In genomic region chrX:141320801-141321200, GRCh38 we compare ENCODE assay signal across 17 cellular contexts.
A peak's percentile ranks its signal among the peaks of the same experiment; 100 is the strongest.
DNase-seq lines count a peak whose midpoint lies in the region; ATAC-seq, FAIRE-seq and TF ChIP-seq lines count a peak whose summit lies in the region.
"Had no signal": no experiment of that assay in that cellular context is flagged by ENCODE, and none has a peak within 500 bp of the region (broad histone marks: within the 10 kb centered on the region; RNA-seq: fewer than 3 reads in every experiment).

No MANE protein-coding gene starts in this region.

- peak; percentile 68 for FAIRE-seq in astrocyte (lab: Jason Lieb, UNC)
- FAIRE-seq: A204.1, GM12892 had no signal

- H4K20me1 ChIP-seq in astrocyte (ENCODE audit: insufficient read depth, low read length): no peaks in the 10 kb centered on the region

- H3K4me3 ChIP-seq in astrocyte (ENCODE audit: insufficient read depth, low read depth, low read length) (no peak overlapping the region), fibroblast of mammary gland (ENCODE audit: control insufficient read depth, low read depth, low read length) (no peak overlapping the region), Peyer's patch (no peak overlapping the region)

- no peak overlapping the region for H3K4me2 ChIP-seq in astrocyte (ENCODE audit: low read length)

- H3K4me3 Mint-ChIP-seq in astrocyte (ENCODE audit: unreplicated experiment) (no peak overlapping the region), chondrocyte (ENCODE audit: unreplicated experiment) (no peak overlapping the region)
- H3K4me3 Mint-ChIP-seq: CD4-positive, alpha-beta memory T cell; H9 had no signal

- DNase-seq in EL (peak; percentile 27), HT1080 (ENCODE audit: low read depth) (peak; percentile 48), astrocyte (ENCODE audit: low read depth) (no peak), fibroblast of mammary gland (ENCODE audit: low read depth) (peak; percentile 17), iPS-NIHi7 (ENCODE audit: extremely low spot score) (no peak), chondrocyte (ENCODE audit: low spot score) (no peak), Peyer's patch (no peak)
- DNase-seq: BE2C; CD4-positive, alpha-beta memory T cell; DMS79; GDM1; GOT3; H9 had no signal

- H3K4me1 Mint-ChIP-seq in astrocyte (ENCODE audit: low read depth, unreplicated experiment) (no peaks in the 10 kb centered on the region), chondrocyte (ENCODE audit: low read depth) (no peaks in the 10 kb centered on the region)
- H3K4me1 Mint-ChIP-seq: CD4-positive, alpha-beta memory T cell; H9 had no signal

- H3K27ac Mint-ChIP-seq in astrocyte (ENCODE audit: unreplicated experiment) (no peak overlapping the region), chondrocyte (ENCODE audit: unreplicated experiment) (no peak overlapping the region)
- H3K27ac Mint-ChIP-seq: CD4-positive, alpha-beta memory T cell; H9 had no signal

- H3K36me3 ChIP-seq in astrocyte (ENCODE audit: insufficient read depth, low read length): no peaks in the 10 kb centered on the region
- H3K36me3 ChIP-seq in Peyer's patch: no peaks in the 10 kb centered on the region
- H3K36me3 ChIP-seq: BE2C had no signal

- no peak overlapping the region for H3K27ac ChIP-seq in astrocyte (ENCODE audit: low read depth, low read length)
- H3K27ac ChIP-seq in Peyer's patch: no peak overlapping the region
- H3K27ac ChIP-seq: C4-2B had no signal

- no peaks in the 10 kb centered on the region for H3K27me3 Mint-ChIP-seq in astrocyte (ENCODE audit: low read depth, unreplicated experiment)
- H3K27me3 Mint-ChIP-seq in chondrocyte (ENCODE audit: low read depth): no peaks in the 10 kb centered on the region
- H3K27me3 Mint-ChIP-seq: CD4-positive, alpha-beta memory T cell had no signal

- TF ChIP-seq CTCF in astrocyte (IDR thresholded peaks at IDR 0.05; ENCODE audit: insufficient read depth, low read depth, low read length) (no peak), fibroblast of mammary gland (conservative IDR thresholded peaks at IDR 0.05; ENCODE audit: control insufficient read depth, insufficient read depth, low read depth, low read length) (no peak), chondrocyte (IDR thresholded peaks at IDR 0.05) (no peak), Peyer's patch (IDR thresholded peaks at IDR 0.05) (no peak)

- H3K4me1 ChIP-seq in astrocyte (ENCODE audit: insufficient read depth, low read length) (no peaks in the 10 kb centered on the region), Peyer's patch (no peaks in the 10 kb centered on the region)
- H3K4me1 ChIP-seq: BE2C had no signal

- H3K36me3 Mint-ChIP-seq in astrocyte (ENCODE audit: low read depth, unreplicated experiment) (no peaks in the 10 kb centered on the region), chondrocyte (ENCODE audit: low read depth) (no peaks in the 10 kb centered on the region)
- H3K36me3 Mint-ChIP-seq: CD4-positive, alpha-beta memory T cell had no signal

- TF ChIP-seq POLR2A in Peyer's patch (IDR thresholded peaks at IDR 0.05): no peak

- no peak overlapping the region for H2AFZ ChIP-seq in astrocyte (ENCODE audit: low read depth, low read length)

- ATAC-seq in HG03280 (IDR thresholded peaks at IDR 0.05; ENCODE audit: unreplicated experiment): no peak

- H3K9me3 ChIP-seq in astrocyte (ENCODE audit: insufficient read depth, low read depth, low read length): no peaks in the 10 kb centered on the region
- no peaks in the 10 kb centered on the region for H3K9me3 ChIP-seq in Peyer's patch
- H3K9me3 ChIP-seq: BE2C had no signal

- H3K9ac ChIP-seq in astrocyte (ENCODE audit: low read length): no peak overlapping the region

- no peaks in the 10 kb centered on the region for H3K9me3 Mint-ChIP-seq in astrocyte (ENCODE audit: unreplicated experiment)
- peaks cover 16% of the 10 kb centered on the region for H3K9me3 Mint-ChIP-seq in chondrocyte (ENCODE audit: low read depth)

- H3K27me3 ChIP-seq in astrocyte (ENCODE audit: insufficient read depth, low read length): no peaks in the 10 kb centered on the region
- no peaks in the 10 kb centered on the region for H3K27me3 ChIP-seq in Peyer's patch
- H3K27me3 ChIP-seq: BE2C had no signal

- H3K79me2 ChIP-seq in astrocyte (ENCODE audit: insufficient read depth, low read length): no peaks in the 10 kb centered on the region

Comparison
In these comparisons a context has a peak if more than half of its experiments do, and no peak if none do; other contexts are left out.
1. DNase-seq: peak in EL (single experiment), HT1080 (single experiment) and fibroblast of mammary gland (single experiment); none in astrocyte (single experiment), iPS-NIHi7 (single experiment), chondrocyte (single experiment) and Peyer's patch (0 of 3).